31 cellular contexts compared by ENCODE assay signal in the genomic region with DNA sequence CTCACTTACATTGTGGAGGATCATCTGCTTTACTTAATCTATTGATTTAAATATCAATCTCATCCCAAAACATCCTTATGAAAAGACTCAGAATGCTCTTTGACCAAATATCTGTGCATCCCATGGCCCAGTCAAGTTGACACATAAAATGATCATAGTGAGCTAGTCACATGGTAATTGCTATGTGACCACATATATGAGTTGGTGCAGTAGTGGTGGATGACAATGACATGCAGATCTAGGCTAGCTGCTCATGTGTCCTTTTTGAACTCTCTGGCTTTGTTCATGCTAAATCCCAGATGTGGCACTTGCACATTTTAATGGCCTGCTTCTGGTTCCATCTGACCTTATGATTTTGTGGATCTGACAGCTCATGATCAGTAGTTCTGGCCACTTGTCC.
"Had no signal": no experiment of that assay in that cellular context is flagged by ENCODE, and none has a peak within 500 bp of the region (broad histone marks: within the 10 kb centered on the region; RNA-seq: fewer than 3 reads in every experiment).

No MANE protein-coding gene starts in this region.

- H3K9me3 Mint-ChIP-seq: activated CD4-positive, alpha-beta memory T cell treated with anti-CD3 and anti-CD28 coated beads, Interleukin-2, amount 10 ng/mL, durations not matched to agents 7 days and 5 days had no signal

- H3K36me3 Mint-ChIP-seq: activated naive CD4-positive, alpha-beta T cell treated with anti-CD3 and anti-CD28 coated beads, Interleukin-2, amount 10 ng/mL, durations not matched to agents 7 days and 5 days had no signal

- H3K27ac ChIP-seq: Peyer's patch, SJSA1, WERI-Rb-1 had no signal

- H3K4me1 Mint-ChIP-seq: activated CD8-positive, alpha-beta memory T cell treated with anti-CD3 and anti-CD28 coated beads, Interleukin-2, amount 10 ng/mL, durations not matched to agents 7 days and 5 days had no signal

- H3K27me3 Mint-ChIP-seq: activated naive CD4-positive, alpha-beta T cell treated with anti-CD3 and anti-CD28 coated beads, Interleukin-2, amount 10 ng/mL, durations not matched to agents 7 days and 5 days; activated naive CD8-positive, alpha-beta T cell; activated naive CD8-positive, alpha-beta T cell treated with anti-CD3 and anti-CD28 coated beads, Interleukin-2, amount 50 U/mL, for 24 hours had no signal

- H3K27me3 ChIP-seq: brain microvascular endothelial cell, Peyer's patch, SJSA1 had no signal

- H3K36me3 ChIP-seq: brain microvascular endothelial cell, Peyer's patch, SJSA1, WERI-Rb-1 had no signal

- H3K4me3 Mint-ChIP-seq: activated CD4-positive, alpha-beta memory T cell treated with anti-CD3 and anti-CD28 coated beads, Interleukin-2, amount 10 ng/mL, durations not matched to agents 7 days and 5 days; activated CD8-positive, alpha-beta memory T cell treated with anti-CD3 and anti-CD28 coated beads, Interleukin-2, amount 10 ng/mL, durations not matched to agents 7 days and 5 days; activated naive CD4-positive, alpha-beta T cell treated with anti-CD3 and anti-CD28 coated beads, Interleukin-2, amount 10 ng/mL, durations not matched to agents 7 days and 5 days; activated naive CD8-positive, alpha-beta T cell; activated naive CD8-positive, alpha-beta T cell treated with anti-CD3 and anti-CD28 coated beads, Interleukin-2, amount 50 U/mL, for 24 hours had no signal

- H3K4me1 ChIP-seq: Peyer's patch, SJSA1 had no signal

- ATAC-seq: activated CD8-positive, alpha-beta memory T cell treated with anti-CD3 and anti-CD28 coated beads, Interleukin-2, amount 10 ng/mL, durations not matched to agents 7 days and 5 days; activated naive CD8-positive, alpha-beta T cell treated with anti-CD3 and anti-CD28 coated beads, Interleukin-2, amount 50 U/mL, for 24 hours had no signal

- DNase-seq: activated CD4-positive, alpha-beta memory T cell treated with anti-CD3 and anti-CD28 coated beads, Interleukin-2, amount 10 ng/mL, durations not matched to agents 7 days and 5 days; activated CD4-positive, alpha-beta T cell treated with anti-CD3 and anti-CD28 coated beads for 1 hour; activated CD4-positive, alpha-beta T cell treated with anti-CD3 and anti-CD28 coated beads for 48 hours; activated CD4-positive, CD25-positive, alpha-beta regulatory T cell; activated CD8-positive, alpha-beta memory T cell treated with anti-CD3 and anti-CD28 coated beads for 24 hours; activated CD8-positive, alpha-beta memory T cell treated with anti-CD3 and anti-CD28 coated beads, Interleukin-2, amount 10 ng/mL, durations not matched to agents 7 days and 5 days; activated CD8-positive, alpha-beta memory T cell treated with anti-CD3 and anti-CD28 coated beads, Interleukin-2, amount 50 U/mL, for 48 hours; activated naive CD4-positive, alpha-beta T cell treated with anti-CD3 and anti-CD28 coated beads, Interleukin-2, amount 10 ng/mL, durations not matched to agents 7 days and 5 days; activated naive CD8-positive, alpha-beta T cell treated with anti-CD3 and anti-CD28 coated beads, Interleukin-2, amount 50 U/mL, for 24 hours; aorta; brain microvascular endothelial cell; central memory CD4-positive, alpha-beta T cell; NCI-H1105; NCI-H1417 treated with DMSO at 0.1 percent for 48 hours; NCI-H1694; NCI-H1930; NCI-H2081 treated with DMSO at 0.1 percent for 48 hours; NCI-H226; NCI-H446 treated with DMSO at 0.1 percent for 48 hours; NCI-H524; NCI-H69; Peyer's patch; RPMI8226; SHP77 treated with DMSO at 0.1 percent for 48 hours; SW 1271; T-helper 1 cell; T-helper 2 cell; T-helper 9 cell; WERI-Rb-1 had no signal

- H3K9me3 ChIP-seq: Peyer's patch, SJSA1 had no signal

- H3K4me3 ChIP-seq: Peyer's patch, SJSA1 had no signal

- H3K27ac Mint-ChIP-seq: activated CD4-positive, alpha-beta memory T cell treated with anti-CD3 and anti-CD28 coated beads, Interleukin-2, amount 10 ng/mL, durations not matched to agents 7 days and 5 days; activated CD8-positive, alpha-beta memory T cell treated with anti-CD3 and anti-CD28 coated beads, Interleukin-2, amount 10 ng/mL, durations not matched to agents 7 days and 5 days; activated naive CD4-positive, alpha-beta T cell treated with anti-CD3 and anti-CD28 coated beads, Interleukin-2, amount 10 ng/mL, durations not matched to agents 7 days and 5 days; activated naive CD8-positive, alpha-beta T cell; activated naive CD8-positive, alpha-beta T cell treated with anti-CD3 and anti-CD28 coated beads, Interleukin-2, amount 50 U/mL, for 24 hours had no signal
